22 cellular contexts compared by ENCODE assay signal in genomic region chr17:72812823-72813222, GRCh38.
DNase-seq lines count a peak whose midpoint lies in the region; ATAC-seq, FAIRE-seq and TF ChIP-seq lines count a peak whose summit lies in the region.
"Had no signal": no experiment of that assay in that cellular context is flagged by ENCODE, and none has a peak within 500 bp of the region (broad histone marks: within the 10 kb centered on the region; RNA-seq: fewer than 3 reads in every experiment).

No MANE protein-coding gene starts in this region.

- no CpG with 5 or more reads among the region's 7 CpGs for WGBS in IMR-90 (ENCODE audit: extremely low coverage in 2 of 2, insufficient read length in 1 of 2), 2 experiments
- 82 to 91% methylated on average over 7 of the region's 7 CpGs for WGBS in aorta, 2 donors

- no peak overlapping the region for H4K91ac ChIP-seq in IMR-90 (ENCODE audit: insufficient read depth, low read depth, low read length)

- no peak overlapping the region for H3K4me3 ChIP-seq in IMR-90 (ENCODE audit: insufficient read depth, low read depth, low read length)
- no peak overlapping the region for H3K4me3 ChIP-seq in astrocyte (ENCODE audit: insufficient read depth, low read depth, low read length)
- H3K4me3 ChIP-seq in foreskin fibroblast (ENCODE audit: low read depth in 1 of 2, low read length in 2 of 2): no peak overlapping the region
- H3K4me3 ChIP-seq in A673 (ENCODE audit: low read depth, low read length, poor library complexity, severe bottlenecking): no peak overlapping the region
- no peak overlapping the region for H3K4me3 ChIP-seq in aorta (ENCODE audit: low read length in 2 of 2)
- H3K4me3 ChIP-seq: SK-N-MC, transverse colon had no signal

- peaks cover 28% of the 10 kb centered on the region for H3K36me3 Mint-ChIP-seq in astrocyte (ENCODE audit: low read depth, unreplicated experiment)
- H3K36me3 Mint-ChIP-seq in activated T-cell treated with anti-CD3 and anti-CD28 coated beads, Interleukin-2, amount 50 U/mL, for 4 hours (ENCODE audit: insufficient read depth): peaks cover 49% of the 10 kb centered on the region

- no peak overlapping the region for H4K5ac ChIP-seq in IMR-90 (ENCODE audit: low read depth, low read length)

- no peak overlapping the region for H3K4ac ChIP-seq in IMR-90 (ENCODE audit: low read depth, low read length)

- H3K4me2 ChIP-seq in IMR-90 (ENCODE audit: low read depth, low read length) (no peak overlapping the region), astrocyte (ENCODE audit: low read length) (no peak overlapping the region)

- H2BK5ac ChIP-seq in IMR-90 (ENCODE audit: low read depth, low read length, poor library complexity, severe bottlenecking): no peak overlapping the region

- TF ChIP-seq CTCF in IMR-90 (conservative IDR thresholded peaks at IDR 0.05; ENCODE audit: low read depth, low read length): no peak
- no peak for TF ChIP-seq CTCF in astrocyte (IDR thresholded peaks at IDR 0.05; ENCODE audit: insufficient read depth, low read depth, low read length)
- TF ChIP-seq CTCF in foreskin fibroblast (IDR thresholded peaks at IDR 0.05; ENCODE audit: low read depth, low read length): no peak
- TF ChIP-seq CTCF in A673 (conservative IDR thresholded peaks at IDR 0.05; ENCODE audit: low read depth, low read length): no peak

- CTCF ChIA-PET in IMR-90 (lab: Yijun Ruan, JAX): no interaction called here
- CTCF ChIA-PET in A673 (lab: Charles Lee): no interaction called here

- H3K18ac ChIP-seq in IMR-90 (ENCODE audit: low read depth, low read length): no peak overlapping the region

- H3K36me3 ChIP-seq in IMR-90 (ENCODE audit: control insufficient read depth, insufficient read depth, low read length): 0 out of 2 replicates have a peak, but pooled peaks cover 1% of the 10 kb centered on the region
- H3K36me3 ChIP-seq in astrocyte (ENCODE audit: insufficient read depth, low read length): no peaks in the 10 kb centered on the region
- H3K36me3 ChIP-seq in A673 (ENCODE audit: insufficient read depth, low read length, poor library complexity, severe bottlenecking): no peaks in the 10 kb centered on the region
- H3K36me3 ChIP-seq in aorta (ENCODE audit: control insufficient read depth in 1 of 2, insufficient read depth in 2 of 2, low read length in 1 of 2): no peaks in the 10 kb centered on the region
- H3K36me3 ChIP-seq: transverse colon had no signal

- H3K9me1 ChIP-seq in IMR-90 (ENCODE audit: insufficient read depth, low read length): no peaks in the 10 kb centered on the region

- no peak overlapping the region for H3K4me3 Mint-ChIP-seq in astrocyte (ENCODE audit: unreplicated experiment)
- no peak overlapping the region for H3K4me3 Mint-ChIP-seq in activated T-cell treated with anti-CD3 and anti-CD28 coated beads, Interleukin-2, amount 50 U/mL, for 4 hours
- H3K4me3 Mint-ChIP-seq: activated CD4-positive, alpha-beta T cell treated with anti-CD3 and anti-CD28 coated beads for 36 hours; mesothelial cell of epicardium; stimulated activated naive B cell treated with anti-CD40 and anti-IgM and Interleukin-4, amounts not matched to agents 10 μg/mL and 1 μg/mL and 100 μg/mL, for 72 hours had no signal

- POLR2A ChIA-PET in IMR-90 (lab: Charles Lee; ENCODE audit: unreplicated experiment): no interaction called here
- POLR2A ChIA-PET in A673 (lab: Charles Lee; ENCODE audit: low non-redundant PET): no interaction called here

- H3K27ac ChIP-seq in IMR-90 (ENCODE audit: insufficient read depth, low read length): no peak overlapping the region
- no peak overlapping the region for H3K27ac ChIP-seq in astrocyte (ENCODE audit: low read depth, low read length)
- H3K27ac ChIP-seq in A673 (ENCODE audit: low read depth, low read length, poor library complexity, severe bottlenecking): no peak overlapping the region
- no peak overlapping the region for H3K27ac ChIP-seq in aorta (ENCODE audit: low read depth in 1 of 2, low read length in 2 of 2)
- H3K27ac ChIP-seq: SK-N-MC, transverse colon had no signal

- H2BK120ac ChIP-seq in IMR-90 (ENCODE audit: low read depth, low read length): no peak overlapping the region

- no peak for FAIRE-seq in astrocyte (lab: Jason Lieb, UNC)
- FAIRE-seq: colon, endometrium had no signal

- H3K4me1 Mint-ChIP-seq in astrocyte (ENCODE audit: low read depth, unreplicated experiment): no peaks in the 10 kb centered on the region
- no peaks in the 10 kb centered on the region for H3K4me1 Mint-ChIP-seq in activated T-cell treated with anti-CD3 and anti-CD28 coated beads, Interleukin-2, amount 50 U/mL, for 4 hours (ENCODE audit: low read depth)
- H3K4me1 Mint-ChIP-seq: activated CD4-positive, alpha-beta T cell treated with anti-CD3 and anti-CD28 coated beads for 36 hours; mesothelial cell of epicardium; stimulated activated naive B cell treated with anti-CD40 and anti-IgM and Interleukin-4, amounts not matched to agents 10 μg/mL and 1 μg/mL and 100 μg/mL, for 72 hours had no signal

- H2AK5ac ChIP-seq in IMR-90 (ENCODE audit: low read depth, low read length): no peak overlapping the region

- no peak overlapping the region for H3K14ac ChIP-seq in IMR-90 (replicated peaks; ENCODE audit: low read depth, low read length)

- no peak overlapping the region for H3K27ac Mint-ChIP-seq in astrocyte (ENCODE audit: unreplicated experiment)
- H3K27ac Mint-ChIP-seq: activated CD4-positive, alpha-beta T cell treated with anti-CD3 and anti-CD28 coated beads for 36 hours; mesothelial cell of epicardium; stimulated activated naive B cell treated with anti-CD40 and anti-IgM and Interleukin-4, amounts not matched to agents 10 μg/mL and 1 μg/mL and 100 μg/mL, for 72 hours had no signal

- DNase-seq in Caki2 (ENCODE audit: low read depth) (peak; percentile 43), IMR-90 (peak; percentile 86), astrocyte (ENCODE audit: low read depth) (peak; percentile 65), foreskin fibroblast (peak; percentile 28 to 60), A673 (ENCODE audit: low spot score) (no peak), aorta (no peak), DMS153 treated with DMSO at 0.1 percent for 48 hours (lab: John Stamatoyannopoulos, UW; ENCODE audit: unreplicated experiment) (no peak)
- no peak for DNase-seq in activated T-cell treated with anti-CD3 and anti-CD28 coated beads, Interleukin-2, amount 50 U/mL, for 4 hours
- DNase-seq: ACHN; activated CD4-positive, alpha-beta T cell treated with anti-CD3 and anti-CD28 coated beads for 36 hours; activated CD8-positive, alpha-beta memory T cell treated with anti-CD3 and anti-CD28 coated beads, Interleukin-2, amount 50 U/mL, for 4 hours; activated gamma-delta T cell treated with Interleukin-2 at 50 U/mL for 16 hours; DMS153; left colon; NCI-H1417; stimulated activated CD4-positive, alpha-beta T cell treated with anti-CD3 and anti-CD28 coated beads, Interleukin-15, amount 100 ng/mL, for 24 hours; stimulated activated naive B cell treated with anti-CD40 and anti-IgM and Interleukin-4, amounts not matched to agents 10 μg/mL and 1 μg/mL and 100 μg/mL, for 72 hours; transverse colon had no signal

- H3K27me3 ChIP-seq in IMR-90 (ENCODE audit: control insufficient read depth, insufficient read depth, low read length) (no peaks in the 10 kb centered on the region), astrocyte (ENCODE audit: insufficient read depth, low read length) (no peaks in the 10 kb centered on the region), A673 (replicated peaks; ENCODE audit: insufficient read depth, low read depth, low read length, poor library complexity) (no peaks in the 10 kb centered on the region), aorta (ENCODE audit: control insufficient read depth in 1 of 2, insufficient read depth in 2 of 2, low read length in 1 of 2) (no peaks in the 10 kb centered on the region)
- H3K27me3 ChIP-seq: transverse colon had no signal

- H3K9me3 Mint-ChIP-seq in astrocyte (ENCODE audit: unreplicated experiment): peaks cover 12% of the 10 kb centered on the region
- H3K9me3 Mint-ChIP-seq in activated T-cell treated with anti-CD3 and anti-CD28 coated beads, Interleukin-2, amount 50 U/mL, for 4 hours: peaks cover 8% of the 10 kb centered on the region

- no peak overlapping the region for H3K23ac ChIP-seq in IMR-90 (ENCODE audit: low read depth, low read length)

- ATAC-seq in IMR-90 (ENCODE audit: low read depth): peak; percentile 64
- no peak for ATAC-seq in aorta (ENCODE audit: low FRiP score)
- ATAC-seq in activated T-cell treated with anti-CD3 and anti-CD28 coated beads, Interleukin-2, amount 50 U/mL, for 4 hours: no peak
- ATAC-seq: activated CD4-positive, alpha-beta T cell treated with anti-CD3 and anti-CD28 coated beads for 36 hours; left colon; stimulated activated naive B cell treated with anti-CD40 and anti-IgM and Interleukin-4, amounts not matched to agents 10 μg/mL and 1 μg/mL and 100 μg/mL, for 72 hours had no signal

- H3K9me3 ChIP-seq in IMR-90 (ENCODE audit: control insufficient read depth, insufficient read depth, low read length): peaks cover 3% of the 10 kb centered on the region; the same call in 1 of the 2 replicates
- H3K9me3 ChIP-seq in astrocyte (ENCODE audit: insufficient read depth, low read depth, low read length): no peaks in the 10 kb centered on the region
- H3K9me3 ChIP-seq in A673 (ENCODE audit: low read depth, low read length, poor library complexity, severe bottlenecking): no peaks in the 10 kb centered on the region
- H3K9me3 ChIP-seq in aorta (ENCODE audit: control insufficient read depth, low read length): peaks cover 2% of the 10 kb centered on the region

- peak overlapping the region; percentile 69 for H2AFZ ChIP-seq in IMR-90 (replicated peaks; ENCODE audit: low read length, poor library complexity)
- H2AFZ ChIP-seq in astrocyte (ENCODE audit: low read depth, low read length): no peak overlapping the region

- no peak overlapping the region for H2BK15ac ChIP-seq in IMR-90 (ENCODE audit: low read depth, low read length)

- H3K9ac ChIP-seq in IMR-90 (ENCODE audit: low read depth, low read length): no peak overlapping the region
- no peak overlapping the region for H3K9ac ChIP-seq in astrocyte (ENCODE audit: low read length)

- H3K79me2 ChIP-seq in astrocyte (ENCODE audit: insufficient read depth, low read length): no peaks in the 10 kb centered on the region

- no peaks in the 10 kb centered on the region for H4K20me1 ChIP-seq in IMR-90 (ENCODE audit: insufficient read depth, low read length)
- no peaks in the 10 kb centered on the region for H4K20me1 ChIP-seq in astrocyte (ENCODE audit: insufficient read depth, low read length)

- H3K27me3 Mint-ChIP-seq in astrocyte (ENCODE audit: low read depth, unreplicated experiment): no peaks in the 10 kb centered on the region
- H3K27me3 Mint-ChIP-seq in activated T-cell treated with anti-CD3 and anti-CD28 coated beads, Interleukin-2, amount 50 U/mL, for 4 hours (ENCODE audit: low read depth): no peaks in the 10 kb centered on the region
- H3K27me3 Mint-ChIP-seq: activated CD4-positive, alpha-beta T cell treated with anti-CD3 and anti-CD28 coated beads for 36 hours; stimulated activated naive B cell treated with anti-CD40 and anti-IgM and Interleukin-4, amounts not matched to agents 10 μg/mL and 1 μg/mL and 100 μg/mL, for 72 hours had no signal

- H3K4me1 ChIP-seq in IMR-90 (ENCODE audit: control insufficient read depth, insufficient read depth, low read length) (no peaks in the 10 kb centered on the region; the same call in 1 of the 2 replicates), astrocyte (ENCODE audit: insufficient read depth, low read length) (peaks cover 3% of the 10 kb centered on the region), A673 (ENCODE audit: insufficient read depth, low read length, poor library complexity, severe bottlenecking) (no peaks in the 10 kb centered on the region), aorta (ENCODE audit: control insufficient read depth in 1 of 2, insufficient read depth in 2 of 2, low read length in 2 of 2) (no peaks in the 10 kb centered on the region)
- H3K4me1 ChIP-seq: transverse colon had no signal

- no TSS peak for BruUV-seq in IMR-90 (replicated peaks; lab: Mats Ljungman, UMichigan)
- BruUV-seq in A673 (replicated peaks; lab: Mats Ljungman, UMichigan): no TSS peak

- no peak overlapping the region for H4K8ac ChIP-seq in IMR-90 (ENCODE audit: low read depth in 2 of 2, low read length in 2 of 2)

- no peak overlapping the region for H2AK9ac ChIP-seq in IMR-90 (replicated peaks; ENCODE audit: low read depth, low read length, poor library complexity)

- H3K56ac ChIP-seq in IMR-90 (ENCODE audit: extremely low read depth, insufficient read depth, low read length): no peak overlapping the region

- in situ Hi-C loops in Caki2 (cut with HindIII; ENCODE audit: low pct_unique_long_range_greater_than_20kb, low sequenced_read_pairs): no loop called here
- in situ Hi-C loops in IMR-90 (cut with MboI; ENCODE audit: low sequenced_read_pairs): no loop called here

- H2BK20ac ChIP-seq in IMR-90 (ENCODE audit: low read depth, low read length): no peak overlapping the region

- TF ChIP-seq POLR2A in IMR-90 (IDR thresholded peaks at IDR 0.05; ENCODE audit: low read depth, low read length): no peak

- no peak for TF ChIP-seq RAD21 in IMR-90 (IDR thresholded peaks at IDR 0.05; ENCODE audit: low read length)

- intact Hi-C loops in IMR-90 (cut with micrococcal nuclease): no loop called here
- intact Hi-C loops in A673 (cut with micrococcal nuclease; ENCODE audit: unreplicated experiment): no loop called here
- intact Hi-C loops in aorta (cut with DNase I): no loop called here

- dilution Hi-C loops in IMR-90 (cut with HindIII; ENCODE audit: low sequenced_read_pairs, unreplicated experiment): no loop called here

- no peaks in the 10 kb centered on the region for H3K79me1 ChIP-seq in IMR-90 (ENCODE audit: low read depth in 1 of 2, low read length in 2 of 2)

Comparison
In these comparisons a context has a peak if more than half of its experiments do, and no peak if none do; other contexts are left out.
1. DNase-seq: peak in Caki2 (single experiment), IMR-90 (single experiment), astrocyte (single experiment) and foreskin fibroblast (2 of 2); none in A673 (single experiment), aorta (0 of 2), DMS153 treated with DMSO at 0.1 percent for 48 hours (single experiment) and activated T-cell treated with anti-CD3 and anti-CD28 coated beads, Interleukin-2, amount 50 U/mL, for 4 hours (single experiment).